In the genomic region with DNA sequence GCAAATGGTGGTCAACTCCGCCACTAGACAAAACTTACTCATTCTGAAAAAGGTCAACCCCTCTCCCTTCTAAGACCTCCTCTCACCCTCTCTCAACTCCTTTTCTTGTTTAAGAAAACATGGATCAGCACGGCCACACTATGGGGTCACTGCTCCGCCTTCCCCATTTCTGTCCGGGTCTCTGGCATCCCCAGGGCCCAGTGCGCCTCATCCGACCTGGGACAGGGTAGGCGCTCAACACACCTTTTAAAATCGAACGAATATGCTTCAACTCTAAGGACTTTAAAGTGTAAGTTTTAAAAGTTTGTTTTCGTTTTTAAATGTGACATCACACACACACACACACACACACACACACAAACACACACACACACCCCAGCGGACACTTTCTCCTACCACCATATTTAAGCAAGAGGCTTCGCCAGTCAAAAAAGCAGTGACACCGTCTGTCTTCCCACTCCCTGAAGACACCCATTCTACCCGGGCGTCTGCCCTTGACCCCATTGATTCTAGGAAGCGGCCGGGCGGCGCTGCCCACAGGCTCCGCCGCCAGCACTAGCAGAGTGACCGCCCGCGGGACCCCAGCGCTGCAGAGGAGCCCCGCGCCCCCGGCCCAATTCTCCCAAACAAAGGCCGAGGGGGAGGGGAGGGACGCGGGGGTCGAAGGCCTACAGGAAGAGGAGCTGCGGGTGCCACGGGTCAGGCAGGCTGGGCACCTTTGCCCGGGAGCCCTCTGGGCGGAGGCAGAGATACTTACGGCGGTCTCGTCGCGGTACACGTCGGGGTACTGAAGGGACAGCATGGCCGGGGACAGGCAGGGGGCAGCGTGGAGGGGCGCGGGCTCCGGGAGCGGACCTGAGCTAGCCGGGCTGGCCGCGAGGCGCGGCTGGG, we compare ENCODE assay signal across 1 cellular context.
A peak's percentile ranks its signal among the peaks of the same experiment; 100 is the strongest.
TF ChIP-seq lines count a peak whose summit lies in the region.

No MANE protein-coding gene starts in this region.

TF ChIP-seq in K562, 482 proteins besides CTCF, POLR2A, EP300 and RAD21 (continued from another document and continues in another):
- TF ChIP-seq, protein P1, sequence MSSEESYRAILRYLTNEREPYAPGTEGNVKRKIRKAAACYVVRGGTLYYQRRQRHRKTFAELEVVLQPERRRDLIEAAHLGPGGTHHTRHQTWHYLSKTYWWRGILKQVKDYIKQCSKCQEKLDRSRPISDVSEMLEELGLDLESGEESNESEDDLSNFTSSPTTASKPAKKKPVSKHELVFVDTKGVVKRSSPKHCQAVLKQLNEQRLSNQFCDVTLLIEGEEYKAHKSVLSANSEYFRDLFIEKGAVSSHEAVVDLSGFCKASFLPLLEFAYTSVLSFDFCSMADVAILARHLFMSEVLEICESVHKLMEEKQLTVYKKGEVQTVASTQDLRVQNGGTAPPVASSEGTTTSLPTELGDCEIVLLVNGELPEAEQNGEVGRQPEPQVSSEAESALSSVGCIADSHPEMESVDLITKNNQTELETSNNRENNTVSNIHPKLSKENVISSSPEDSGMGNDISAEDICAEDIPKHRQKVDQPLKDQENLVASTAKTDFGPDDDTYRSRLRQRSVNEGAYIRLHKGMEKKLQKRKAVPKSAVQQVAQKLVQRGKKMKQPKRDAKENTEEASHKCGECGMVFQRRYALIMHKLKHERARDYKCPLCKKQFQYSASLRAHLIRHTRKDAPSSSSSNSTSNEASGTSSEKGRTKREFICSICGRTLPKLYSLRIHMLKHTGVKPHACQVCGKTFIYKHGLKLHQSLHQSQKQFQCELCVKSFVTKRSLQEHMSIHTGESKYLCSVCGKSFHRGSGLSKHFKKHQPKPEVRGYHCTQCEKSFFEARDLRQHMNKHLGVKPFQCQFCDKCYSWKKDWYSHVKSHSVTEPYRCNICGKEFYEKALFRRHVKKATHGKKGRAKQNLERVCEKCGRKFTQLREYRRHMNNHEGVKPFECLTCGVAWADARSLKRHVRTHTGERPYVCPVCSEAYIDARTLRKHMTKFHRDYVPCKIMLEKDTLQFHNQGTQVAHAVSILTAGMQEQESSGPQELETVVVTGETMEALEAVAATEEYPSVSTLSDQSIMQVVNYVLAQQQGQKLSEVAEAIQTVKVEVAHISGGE (CRISPR knock-in tag; IDR thresholded peaks at IDR 0.05), result no peak
- no peak for TF ChIP-seq CTBP1 (IDR thresholded peaks at IDR 0.05; ENCODE audit: borderline replicate concordance)
- TF ChIP-seq OTX1 (CRISPR knock-in tag; IDR thresholded peaks at IDR 0.05), result no peak; the same call in 1 of the 2 replicates
- no peak for TF ChIP-seq MCM5 (IDR thresholded peaks at IDR 0.05; ENCODE audit: low read depth)
- no peak for TF ChIP-seq DACH1 (IDR thresholded peaks at IDR 0.05; ENCODE audit: partially characterized antibody)
- TF ChIP-seq ZBTB34 (CRISPR knock-in tag; IDR thresholded peaks at IDR 0.05), result no peak
- TF ChIP-seq, protein P2, sequence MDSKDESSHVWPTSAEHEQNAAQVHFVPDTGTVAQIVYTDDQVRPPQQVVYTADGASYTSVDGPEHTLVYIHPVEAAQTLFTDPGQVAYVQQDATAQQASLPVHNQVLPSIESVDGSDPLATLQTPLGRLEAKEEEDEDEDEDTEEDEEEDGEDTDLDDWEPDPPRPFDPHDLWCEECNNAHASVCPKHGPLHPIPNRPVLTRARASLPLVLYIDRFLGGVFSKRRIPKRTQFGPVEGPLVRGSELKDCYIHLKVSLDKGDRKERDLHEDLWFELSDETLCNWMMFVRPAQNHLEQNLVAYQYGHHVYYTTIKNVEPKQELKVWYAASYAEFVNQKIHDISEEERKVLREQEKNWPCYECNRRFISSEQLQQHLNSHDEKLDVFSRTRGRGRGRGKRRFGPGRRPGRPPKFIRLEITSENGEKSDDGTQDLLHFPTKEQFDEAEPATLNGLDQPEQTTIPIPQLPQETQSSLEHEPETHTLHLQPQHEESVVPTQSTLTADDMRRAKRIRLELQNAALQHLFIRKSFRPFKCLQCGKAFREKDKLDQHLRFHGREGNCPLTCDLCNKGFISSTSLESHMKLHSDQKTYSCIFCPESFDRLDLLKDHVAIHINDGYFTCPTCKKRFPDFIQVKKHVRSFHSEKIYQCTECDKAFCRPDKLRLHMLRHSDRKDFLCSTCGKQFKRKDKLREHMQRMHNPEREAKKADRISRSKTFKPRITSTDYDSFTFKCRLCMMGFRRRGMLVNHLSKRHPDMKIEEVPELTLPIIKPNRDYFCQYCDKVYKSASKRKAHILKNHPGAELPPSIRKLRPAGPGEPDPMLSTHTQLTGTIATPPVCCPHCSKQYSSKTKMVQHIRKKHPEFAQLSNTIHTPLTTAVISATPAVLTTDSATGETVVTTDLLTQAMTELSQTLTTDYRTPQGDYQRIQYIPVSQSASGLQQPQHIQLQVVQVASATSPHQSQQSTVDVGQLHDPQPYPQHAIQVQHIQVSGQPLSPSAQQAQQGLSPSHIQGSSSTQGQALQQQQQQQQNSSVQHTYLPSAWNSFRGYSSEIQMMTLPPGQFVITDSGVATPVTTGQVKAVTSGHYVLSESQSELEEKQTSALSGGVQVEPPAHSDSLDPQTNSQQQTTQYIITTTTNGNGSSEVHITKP (IDR thresholded peaks at IDR 0.05; ENCODE audit: partially characterized antibody), result no peak
- TF ChIP-seq NCOA6 (IDR thresholded peaks at IDR 0.05), result peak; percentile 89
- no peak for TF ChIP-seq XRCC5 (IDR thresholded peaks at IDR 0.05; ENCODE audit: low read depth, low read length)
- TF ChIP-seq NKRF (IDR thresholded peaks at IDR 0.05; ENCODE audit: borderline replicate concordance), result peak; percentile 70; the same call in 1 of the 2 replicates
- TF ChIP-seq ELF4 (CRISPR knock-in tag; IDR thresholded peaks at IDR 0.05), result no peak
- TF ChIP-seq XRCC3 (IDR thresholded peaks at IDR 0.05), result no peak
- TF ChIP-seq ZNF407 (IDR thresholded peaks at IDR 0.05; ENCODE audit: low read depth), result no peak
- TF ChIP-seq NONO (IDR thresholded peaks at IDR 0.05; ENCODE audit: low read depth in 2 of 2, low read length in 1 of 2), result no peak
- TF ChIP-seq ZNF444 (CRISPR knock-in tag; IDR thresholded peaks at IDR 0.05), result no peak
- no peak for TF ChIP-seq MTA3 (IDR thresholded peaks at IDR 0.05; ENCODE audit: borderline replicate concordance)
- TF ChIP-seq, protein P3, sequence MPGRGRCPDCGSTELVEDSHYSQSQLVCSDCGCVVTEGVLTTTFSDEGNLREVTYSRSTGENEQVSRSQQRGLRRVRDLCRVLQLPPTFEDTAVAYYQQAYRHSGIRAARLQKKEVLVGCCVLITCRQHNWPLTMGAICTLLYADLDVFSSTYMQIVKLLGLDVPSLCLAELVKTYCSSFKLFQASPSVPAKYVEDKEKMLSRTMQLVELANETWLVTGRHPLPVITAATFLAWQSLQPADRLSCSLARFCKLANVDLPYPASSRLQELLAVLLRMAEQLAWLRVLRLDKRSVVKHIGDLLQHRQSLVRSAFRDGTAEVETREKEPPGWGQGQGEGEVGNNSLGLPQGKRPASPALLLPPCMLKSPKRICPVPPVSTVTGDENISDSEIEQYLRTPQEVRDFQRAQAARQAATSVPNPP (IDR thresholded peaks at IDR 0.05; ENCODE audit: borderline replicate concordance, insufficient read depth, insufficient read length), result no peak
- TF ChIP-seq COPS2 (conservative IDR thresholded peaks at IDR 0.05), result no peak
- TF ChIP-seq RFX5 (IDR thresholded peaks at IDR 0.05; ENCODE audit: low read depth, low read length), result no peak
- TF ChIP-seq ZBTB17 (CRISPR knock-in tag; IDR thresholded peaks at IDR 0.05), result no peak
- TF ChIP-seq, protein P4, sequence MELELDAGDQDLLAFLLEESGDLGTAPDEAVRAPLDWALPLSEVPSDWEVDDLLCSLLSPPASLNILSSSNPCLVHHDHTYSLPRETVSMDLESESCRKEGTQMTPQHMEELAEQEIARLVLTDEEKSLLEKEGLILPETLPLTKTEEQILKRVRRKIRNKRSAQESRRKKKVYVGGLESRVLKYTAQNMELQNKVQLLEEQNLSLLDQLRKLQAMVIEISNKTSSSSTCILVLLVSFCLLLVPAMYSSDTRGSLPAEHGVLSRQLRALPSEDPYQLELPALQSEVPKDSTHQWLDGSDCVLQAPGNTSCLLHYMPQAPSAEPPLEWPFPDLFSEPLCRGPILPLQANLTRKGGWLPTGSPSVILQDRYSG (tag; conservative IDR thresholded peaks at IDR 0.05; ENCODE audit: low read depth), result no peak
- no peak for TF ChIP-seq CTCFL (IDR thresholded peaks at IDR 0.05; ENCODE audit: borderline replicate concordance, insufficient read depth, low read depth, low read length, poor library complexity, severe bottlenecking)
